14 cellular contexts compared by ENCODE assay signal in the genomic region with DNA sequence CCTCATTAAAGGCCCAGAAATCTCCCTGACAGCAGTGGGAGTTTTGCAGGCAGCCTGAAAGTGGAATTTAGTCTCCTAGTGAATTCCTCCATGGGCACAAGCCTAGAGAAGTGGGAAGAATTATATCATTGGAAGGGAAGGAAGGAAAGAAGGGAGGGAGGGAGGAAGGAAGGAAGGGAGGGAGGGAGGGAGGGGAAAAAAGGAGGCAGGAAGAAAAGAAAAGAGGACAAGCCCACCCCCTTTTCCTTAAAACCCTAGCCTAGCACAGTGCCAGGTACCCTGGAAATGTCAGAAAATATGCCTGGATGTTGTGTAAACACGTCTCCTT.
"Had no signal": no experiment of that assay in that cellular context is flagged by ENCODE, and none has a peak within 500 bp of the region (broad histone marks: within the 10 kb centered on the region; RNA-seq: fewer than 3 reads in every experiment).

No MANE protein-coding gene starts in this region.

- ATAC-seq: T-cell had no signal

- H3K4me1 Mint-ChIP-seq: activated naive CD8-positive, alpha-beta T cell treated with anti-CD3 and anti-CD28 coated beads for 36 hours; T-cell had no signal

- H3K36me3 Mint-ChIP-seq: activated naive CD8-positive, alpha-beta T cell treated with anti-CD3 and anti-CD28 coated beads for 36 hours; memory B cell; T-cell had no signal

- H3K4me1 ChIP-seq: breast epithelium, left lung had no signal

- H3K36me3 ChIP-seq: breast epithelium, left lung, ovary, suprapubic skin, upper lobe of right lung had no signal

- DNase-seq: activated CD4-positive, alpha-beta T cell treated with anti-CD3 and anti-CD28 coated beads, Interleukin-2, amount 50 U/mL, for 1 hour; activated CD4-positive, CD25-positive, alpha-beta regulatory T cell; activated effector memory CD4-positive, alpha-beta T cell treated with anti-CD3 and anti-CD28 coated beads, Interleukin-2, amount 50 U/mL, for 16 hours; activated naive CD8-positive, alpha-beta T cell treated with anti-CD3 and anti-CD28 coated beads for 36 hours; left lung; ovary; stimulated activated CD4-positive, alpha-beta T cell treated with anti-CD3 and anti-CD28 coated beads, Interleukin-2, amount 100 ng/mL, for 48 hours; stimulated activated naive CD4-positive, alpha-beta T cell treated with Interleukin-2 at 50 U/mL for 16 hours; T-cell; upper lobe of right lung had no signal

- H3K27me3 ChIP-seq: breast epithelium, left lung, ovary, suprapubic skin, upper lobe of right lung had no signal

- H3K4me3 ChIP-seq: breast epithelium, left lung, ovary, suprapubic skin, upper lobe of right lung had no signal

- H3K27ac ChIP-seq: breast epithelium, ovary, suprapubic skin, upper lobe of right lung had no signal

- H3K4me3 Mint-ChIP-seq: activated naive CD8-positive, alpha-beta T cell treated with anti-CD3 and anti-CD28 coated beads for 36 hours; memory B cell; nephron progenitor cell; T-cell had no signal

- H3K9me3 Mint-ChIP-seq: memory B cell had no signal

- H3K27me3 Mint-ChIP-seq: T-cell had no signal

- H3K27ac Mint-ChIP-seq: activated naive CD8-positive, alpha-beta T cell treated with anti-CD3 and anti-CD28 coated beads for 36 hours; memory B cell; nephron progenitor cell; T-cell had no signal

- H3K9me3 ChIP-seq: breast epithelium, left lung, ovary, suprapubic skin, upper lobe of right lung had no signal
